In the genomic region with DNA sequence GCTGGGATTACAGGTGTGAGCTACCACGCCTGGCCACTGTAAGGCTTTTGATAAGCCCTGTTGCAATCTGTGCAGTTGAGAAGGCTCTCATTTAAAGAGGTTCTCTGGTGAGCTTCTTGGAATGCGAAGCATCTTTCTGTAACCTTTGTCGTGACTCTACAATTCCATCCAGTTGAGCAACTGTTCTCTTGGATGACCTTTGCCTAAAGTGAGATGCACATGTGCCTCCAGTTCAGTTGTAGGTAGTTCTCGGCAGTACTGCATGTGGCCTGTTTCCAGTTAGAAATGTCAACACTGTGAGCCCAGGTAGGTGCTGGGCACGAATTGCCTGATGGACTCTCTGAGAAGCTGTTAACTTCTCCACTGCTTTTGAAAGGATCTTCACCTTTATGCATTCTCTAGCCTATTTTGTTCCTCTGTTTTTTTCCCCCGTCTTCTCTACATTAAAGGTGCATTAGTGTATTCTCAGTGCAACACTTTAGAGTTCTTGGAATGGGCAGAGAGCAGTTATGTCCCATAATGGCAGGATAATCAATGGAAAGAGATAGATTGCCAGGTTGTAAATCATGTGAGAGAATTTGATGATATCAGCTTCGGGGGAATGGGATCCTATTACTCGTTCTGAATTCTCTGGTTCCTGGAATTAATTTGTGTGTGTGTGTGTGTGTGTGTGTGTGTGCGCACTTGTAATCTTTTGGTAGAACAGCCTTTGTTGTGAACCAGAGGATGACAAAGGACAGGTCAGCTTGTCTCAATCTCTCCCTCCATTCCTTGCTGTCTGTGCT, we compare ENCODE assay signal across 21 cellular contexts. TPM values are rescaled to one million over a fixed set of nuclear protein-coding genes. Genes with fewer than 3 reads are reported as not detected.
DNase-seq lines count a peak whose midpoint lies in the region; ATAC-seq, FAIRE-seq and TF ChIP-seq lines count a peak whose summit lies in the region.
"Had no signal": no experiment of that assay in that cellular context is flagged by ENCODE, and none has a peak within 500 bp of the region (broad histone marks: within the 10 kb centered on the region; RNA-seq: fewer than 3 reads in every experiment).

No MANE protein-coding gene starts in this region.

- no peak for ATAC-seq in HG03045 (IDR thresholded peaks at IDR 0.05; ENCODE audit: unreplicated experiment)
- ATAC-seq: left colon, right cardiac atrium had no signal

- H3K14ac ChIP-seq in mesenchymal stem cell (ENCODE audit: low read length in 2 of 2) = no peak overlapping the region

- no peak overlapping the region for H3K9ac ChIP-seq in mesenchymal stem cell (ENCODE audit: low read length)

- H3K18ac ChIP-seq in mesenchymal stem cell (ENCODE audit: low read depth in 1 of 2, low read length in 2 of 2) = no peak overlapping the region

- no peak for FAIRE-seq in HTR-8/SVneo (lab: Jason Lieb, UNC)

- no peak overlapping the region for H3K4me2 ChIP-seq in mesenchymal stem cell (ENCODE audit: low read length, poor library complexity, severe bottlenecking)

- H3K9me3 ChIP-seq in mesenchymal stem cell (ENCODE audit: control insufficient read depth, low read length) = no peaks in the 10 kb centered on the region
- H3K9me3 ChIP-seq in ascending aorta = no peaks in the 10 kb centered on the region
- H3K9me3 ChIP-seq: transverse colon had no signal

- no peak for TF ChIP-seq CTCF in ascending aorta (IDR thresholded peaks at IDR 0.05)

- no peak overlapping the region for H4K8ac ChIP-seq in mesenchymal stem cell (ENCODE audit: low read length)

- peak; percentile 36 for DNase-seq in AG20443 (ENCODE audit: low spot score)
- DNase-seq in HTR-8/SVneo (ENCODE audit: insufficient read length, low spot score) = peak; percentile 32
- peak; percentile 55 for DNase-seq in fibroblast of gingiva (ENCODE audit: low read depth)
- no peak for DNase-seq in mesenchymal stem cell
- no peak for DNase-seq in SKM-1 (lab: John Stamatoyannopoulos, UW; ENCODE audit: unreplicated experiment)
- no peak for DNase-seq in ascending aorta (ENCODE audit: low spot score in 2 of 2)
- DNase-seq in epidermal melanocyte (ENCODE audit: insufficient read length, low spot score) = no peak
- DNase-seq: activated CD4-positive, alpha-beta T cell treated with anti-CD3 and anti-CD28 coated beads for 48 hours; activated CD8-positive, alpha-beta memory T cell treated with anti-CD3 and anti-CD28 coated beads, Interleukin-2, amount 50 U/mL, for 4 hours; activated effector memory CD4-positive, alpha-beta T cell treated with anti-CD3 and anti-CD28 coated beads, Interleukin-2, amount 50 U/mL, for 16 hours; amniotic stem cell; foreskin melanocyte; Kasumi-1; left colon; NCI-H1417; right cardiac atrium; stimulated activated naive CD4-positive, alpha-beta T cell treated with Interleukin-2 at 50 U/mL for 16 hours; T1000; transverse colon had no signal

- peaks cover 47% of the 10 kb centered on the region for H3K79me1 ChIP-seq in mesenchymal stem cell (replicated peaks; ENCODE audit: low read length, poor library complexity, severe bottlenecking)

- no peak overlapping the region for H2AFZ ChIP-seq in mesenchymal stem cell (ENCODE audit: low read depth, low read length)

- H3K27me3 ChIP-seq in mesenchymal stem cell (ENCODE audit: control insufficient read depth in 1 of 2, insufficient read depth in 1 of 2, low read length in 2 of 2) = no peaks in the 10 kb centered on the region
- no peaks in the 10 kb centered on the region for H3K27me3 ChIP-seq in ascending aorta
- H3K27me3 ChIP-seq: transverse colon had no signal

- no peak overlapping the region for H3K4me3 ChIP-seq in mesenchymal stem cell (ENCODE audit: insufficient read depth in 1 of 2, low read depth in 1 of 2, low read length in 2 of 2)
- H3K4me3 ChIP-seq in ascending aorta = no peak overlapping the region
- H3K4me3 ChIP-seq: SK-N-MC, transverse colon had no signal

- no peak overlapping the region for H2BK120ac ChIP-seq in mesenchymal stem cell (ENCODE audit: low read depth, low read length)

- WGBS in mesenchymal stem cell = 82% methylated on average over 9 of the region's 9 CpGs

- no peak overlapping the region for H3K23ac ChIP-seq in mesenchymal stem cell (ENCODE audit: low read length in 2 of 2)

- H3K4me1 ChIP-seq in mesenchymal stem cell (ENCODE audit: control insufficient read depth, insufficient read depth, low read depth, low read length) = peaks cover 13% of the 10 kb centered on the region
- peaks cover 0 to 14% of the 10 kb centered on the region in 2 donors for H3K4me1 ChIP-seq in ascending aorta

- H2AK5ac ChIP-seq in mesenchymal stem cell (ENCODE audit: low read length, severe bottlenecking) = peak overlapping the region; percentile 86

- H2BK12ac ChIP-seq in mesenchymal stem cell (ENCODE audit: low read length in 2 of 2) = no peak overlapping the region

- H2BK15ac ChIP-seq in mesenchymal stem cell (ENCODE audit: low read depth, poor library complexity, severe bottlenecking) = no peak overlapping the region

- intact Hi-C loops in ascending aorta (cut with DNase I) = no loop called here

- no peak overlapping the region for H4K91ac ChIP-seq in mesenchymal stem cell (ENCODE audit: low read length)

- H3K36me3 ChIP-seq in mesenchymal stem cell (ENCODE audit: control insufficient read depth in 1 of 2, insufficient read depth in 2 of 2, low read depth in 1 of 2, low read length in 2 of 2) = peaks cover 0 to 6% of the 10 kb centered on the region in 2 experiments
- H3K36me3 ChIP-seq in ascending aorta = no peaks in the 10 kb centered on the region
- H3K36me3 ChIP-seq: transverse colon had no signal

- H2BK5ac ChIP-seq in mesenchymal stem cell (ENCODE audit: low read depth, low read length, poor library complexity, severe bottlenecking) = no peak overlapping the region

- H3K4ac ChIP-seq in mesenchymal stem cell (ENCODE audit: low read depth in 1 of 2, low read length in 2 of 2) = no peak overlapping the region

- H3K27ac ChIP-seq in mesenchymal stem cell (ENCODE audit: low read length, poor library complexity, severe bottlenecking) = peak overlapping the region; percentile 16
- no peak overlapping the region for H3K27ac ChIP-seq in ascending aorta
- H3K27ac ChIP-seq: SK-N-MC, transverse colon had no signal

RNA-seq across cellular contexts. Expression of a gene that starts 51.0 kb away (rescaled TPM):
- polyA plus RNA-seq in mesenchymal stem cell (2013, experiment 1 of 2) = 9.0 TPM
- 8.5 TPM for polyA plus RNA-seq in mesenchymal stem cell (2013, experiment 2 of 2)
- 129 TPM for total RNA-seq in ascending aorta

Comparison
In these comparisons a context has a peak if more than half of its experiments do, and no peak if none do; other contexts are left out.
1. DNase-seq: peak in AG20443 (single experiment), HTR-8/SVneo (single experiment) and fibroblast of gingiva (single experiment); none in mesenchymal stem cell (single experiment), SKM-1 (single experiment), ascending aorta (0 of 2) and epidermal melanocyte (single experiment).